Comparison of ENCODE assay signal across 17 cellular contexts in genomic region chr1:47534417-47534816, GRCh38.
DNase-seq lines count a peak whose midpoint lies in the region; ATAC-seq, FAIRE-seq and TF ChIP-seq lines count a peak whose summit lies in the region.
"Had no signal": no experiment of that assay in that cellular context is flagged by ENCODE, and none has a peak within 500 bp of the region (broad histone marks: within the 10 kb centered on the region; RNA-seq: fewer than 3 reads in every experiment).

No MANE protein-coding gene starts in this region.

- H3K27ac ChIP-seq in HepG2 (ENCODE audit: extremely low read length, insufficient read depth, low read length) (no peak overlapping the region), right lobe of liver (no peak overlapping the region)
- H3K27ac ChIP-seq: body of pancreas, lower lobe of right lung had no signal

- no peak for DNase-seq in HepG2 (ENCODE audit: low spot score)
- DNase-seq in right lobe of liver: no peak
- peak; percentile 8 to 21 for DNase-seq in cardiac fibroblast (ENCODE audit: low read depth in 2 of 2)
- no peak for DNase-seq in mesothelial cell of epicardium (ENCODE audit: low spot score in 2 of 2, unreplicated experiment in 2 of 2)
- DNase-seq in NCI-H2107 treated with DMSO at 0.1 percent for 48 hours (lab: John Stamatoyannopoulos, UW; ENCODE audit: unreplicated experiment): no peak
- no peak for DNase-seq in GM10248 (ENCODE audit: extremely low spot score)
- DNase-seq in activated T-helper 2 cell treated with anti-CD3 and anti-CD28 coated beads, Interferon-gamma antibody, Interleukin-2, Interleukin-4, amounts not matched to agents 10 μg/mL and 5 μg/mL and 100 μg/mL, durations not matched to agents 14 hours and 24 hours and 36 hours (ENCODE audit: low spot score): no peak
- DNase-seq: activated CD4-positive, alpha-beta T cell treated with anti-CD3 and anti-CD28 coated beads, Interleukin-2, amount 10 ng/mL, durations not matched to agents 24 days and 14 days; activated T-cell treated with anti-CD3 and anti-CD28 coated beads, Interleukin-2, amount 50 U/mL, for 72 hours; body of pancreas; H9; lower lobe of right lung; NCI-H446 had no signal

- H3K4me3 Mint-ChIP-seq in mesothelial cell of epicardium: peak overlapping the region; percentile 47
- H3K4me3 Mint-ChIP-seq in activated T-helper 2 cell treated with anti-CD3 and anti-CD28 coated beads, Interferon-gamma antibody, Interleukin-2, Interleukin-4, amounts not matched to agents 10 μg/mL and 5 μg/mL and 100 μg/mL, durations not matched to agents 14 hours and 24 hours and 36 hours (ENCODE audit: low read depth): no peak overlapping the region
- H3K4me3 Mint-ChIP-seq: activated CD4-positive, alpha-beta T cell treated with anti-CD3 and anti-CD28 coated beads, Interleukin-2, amount 10 ng/mL, durations not matched to agents 24 days and 14 days; T-helper 1 cell treated with Interleukin-12 subunit alpha and Interleukin-12 subunit beta and Interleukin-4 antibody, amounts not matched to agents 30 μg/mL and 1 μg/mL, for 36 hours had no signal

- TF ChIP-seq EP300 in HepG2 (IDR thresholded peaks at IDR 0.05; ENCODE audit: low read depth in 2 of 2, low read length in 2 of 2) (no peak), HepG2 (CRISPR knock-in tag; IDR thresholded peaks at IDR 0.05; ENCODE audit: borderline replicate concordance) (no peak)

- no peaks in the 10 kb centered on the region for H3K4me1 ChIP-seq in HepG2 (ENCODE audit: insufficient read depth, low read length)
- no peaks in the 10 kb centered on the region for H3K4me1 ChIP-seq in right lobe of liver
- H3K4me1 ChIP-seq: body of pancreas had no signal

- H3K36me3 ChIP-seq in HepG2 (replicated peaks in 1 of 2; ENCODE audit: control insufficient read depth in 1 of 2, insufficient read depth in 2 of 2, low read length in 2 of 2) (no peaks in the 10 kb centered on the region), right lobe of liver (no peaks in the 10 kb centered on the region)
- H3K36me3 ChIP-seq: lower lobe of right lung had no signal

- ATAC-seq in HepG2 (no peak; the same call in 1 of the 3 replicates), right lobe of liver (no peak), HG03521 (IDR thresholded peaks at IDR 0.05; ENCODE audit: unreplicated experiment) (no peak)
- ATAC-seq: activated T-cell treated with anti-CD3 and anti-CD28 coated beads, Interleukin-2, amount 50 U/mL, for 72 hours; body of pancreas; Panc1 had no signal

- H3K4me3 ChIP-seq in HepG2 (replicated peaks in 1 of 3; ENCODE audit: insufficient read depth in 1 of 3, low read depth in 2 of 3, low read length in 3 of 3) (no peak overlapping the region), right lobe of liver (no peak overlapping the region), cardiac fibroblast (replicated peaks in 1 of 2; ENCODE audit: low read depth in 2 of 2, low read length in 2 of 2) (no peak overlapping the region)
- H3K4me3 ChIP-seq: body of pancreas, lower lobe of right lung had no signal

- no peak for FAIRE-seq in HepG2 (lab: Jason Lieb, UNC)

- TF ChIP-seq CTCF in HepG2 (CRISPR knock-in tag; IDR thresholded peaks at IDR 0.05): no peak
- TF ChIP-seq CTCF in right lobe of liver (IDR thresholded peaks at IDR 0.05): no peak
- TF ChIP-seq CTCF in cardiac fibroblast (IDR thresholded peaks at IDR 0.05; ENCODE audit: low read depth, low read length): no peak
- no peak for TF ChIP-seq CTCF in mesothelial cell of epicardium (IDR thresholded peaks at IDR 0.05; ENCODE audit: unreplicated experiment)
- no peak for TF ChIP-seq CTCF in GM10248 (IDR thresholded peaks at IDR 0.05; ENCODE audit: control extremely low read depth, extremely low read depth, low read depth, missing control alignments)

- H2AFZ ChIP-seq in HepG2 (ENCODE audit: low read length): no peak overlapping the region

- peak overlapping the region; percentile 56 for H3K27ac Mint-ChIP-seq in mesothelial cell of epicardium
- no peak overlapping the region for H3K27ac Mint-ChIP-seq in activated T-helper 2 cell treated with anti-CD3 and anti-CD28 coated beads, Interferon-gamma antibody, Interleukin-2, Interleukin-4, amounts not matched to agents 10 μg/mL and 5 μg/mL and 100 μg/mL, durations not matched to agents 14 hours and 24 hours and 36 hours
- H3K27ac Mint-ChIP-seq: activated CD4-positive, alpha-beta T cell treated with anti-CD3 and anti-CD28 coated beads, Interleukin-2, amount 10 ng/mL, durations not matched to agents 24 days and 14 days; activated T-cell treated with anti-CD3 and anti-CD28 coated beads, Interleukin-2, amount 50 U/mL, for 72 hours; progenitor cell of endocrine pancreas; T-helper 1 cell treated with Interleukin-12 subunit alpha and Interleukin-12 subunit beta and Interleukin-4 antibody, amounts not matched to agents 30 μg/mL and 1 μg/mL, for 36 hours had no signal

- TF ChIP-seq POLR2A in HepG2 (IDR thresholded peaks at IDR 0.05; ENCODE audit: insufficient read depth in 1 of 2, low read depth in 2 of 2, low read length in 2 of 2) (no peak), right lobe of liver (IDR thresholded peaks at IDR 0.05) (no peak)

- WGBS in HepG2 (ENCODE audit: low lambda C conversion rate): 32% methylated on average over 5 of the region's 5 CpGs
- 86% methylated on average over 4 of the region's 5 CpGs for WGBS in right lobe of liver (ENCODE audit: insufficient coverage, low coverage, low lambda C conversion rate, missing lambda C conversion rate)

- intact Hi-C loops in HepG2 (cut with micrococcal nuclease; ENCODE audit: unreplicated experiment): no loop called here
- intact Hi-C loops in right lobe of liver (cut with DNase I): loop anchor here in 1 of 2 donors (10.0 kb wide), 1 partner anchor 90 kb away; no protein-coding TSS in a partner anchor
- intact Hi-C loops in activated T-helper 2 cell treated with anti-CD3 and anti-CD28 coated beads, Interferon-gamma antibody, Interleukin-2, Interleukin-4, amounts not matched to agents 10 μg/mL and 5 μg/mL and 100 μg/mL, durations not matched to agents 14 hours and 24 hours and 36 hours (cut with micrococcal nuclease): loop anchor here (5.0 kb wide), 1 partner anchor 97 kb away; the partner anchor contains the start of gene FOXD2

- H4K20me1 ChIP-seq in HepG2 (ENCODE audit: insufficient read depth, low read length): no peaks in the 10 kb centered on the region

- no TSS peak for BruUV-seq in HepG2 (replicated peaks; lab: Mats Ljungman, UMichigan)

- no peaks in the 10 kb centered on the region for H3K79me2 ChIP-seq in HepG2 (ENCODE audit: insufficient read depth, low read length)

- H3K27me3 Mint-ChIP-seq in mesothelial cell of epicardium (ENCODE audit: low read depth): peaks cover 60% of the 10 kb centered on the region
- peaks cover 55% of the 10 kb centered on the region for H3K27me3 Mint-ChIP-seq in activated T-helper 2 cell treated with anti-CD3 and anti-CD28 coated beads, Interferon-gamma antibody, Interleukin-2, Interleukin-4, amounts not matched to agents 10 μg/mL and 5 μg/mL and 100 μg/mL, durations not matched to agents 14 hours and 24 hours and 36 hours (ENCODE audit: low read depth)

- in situ Hi-C loops in HepG2 (cut with HindIII; ENCODE audit: extremely low pct_ligation_motif_present, low pct_unique_long_range_greater_than_20kb): no loop called here

- no peak overlapping the region for H3K9ac ChIP-seq in HepG2 (ENCODE audit: insufficient read depth, low read depth, low read length)

- H3K27me3 ChIP-seq in HepG2 (ENCODE audit: control insufficient read depth in 1 of 2, insufficient read depth in 2 of 2, low read length in 2 of 2): peaks cover 1 to 11% of the 10 kb centered on the region in 2 experiments; a peak in 2 of 5 replicates
- no peaks in the 10 kb centered on the region for H3K27me3 ChIP-seq in right lobe of liver
- H3K27me3 ChIP-seq: body of pancreas had no signal

- H3K36me3 Mint-ChIP-seq in mesothelial cell of epicardium: no peaks in the 10 kb centered on the region
- H3K36me3 Mint-ChIP-seq in activated T-helper 2 cell treated with anti-CD3 and anti-CD28 coated beads, Interferon-gamma antibody, Interleukin-2, Interleukin-4, amounts not matched to agents 10 μg/mL and 5 μg/mL and 100 μg/mL, durations not matched to agents 14 hours and 24 hours and 36 hours (ENCODE audit: low read depth): no peaks in the 10 kb centered on the region

- POLR2A ChIA-PET in HepG2 (lab: Yijun Ruan, JAX): no interaction called here
- POLR2A ChIA-PET in GM10248 (lab: Yijun Ruan, JAX): no interaction called here

- no peak for TF ChIP-seq RAD21 in HepG2 (CRISPR knock-in tag; IDR thresholded peaks at IDR 0.05)

- H3K4me1 Mint-ChIP-seq in mesothelial cell of epicardium: peaks cover 35% of the 10 kb centered on the region
- peaks cover 1% of the 10 kb centered on the region for H3K4me1 Mint-ChIP-seq in activated T-helper 2 cell treated with anti-CD3 and anti-CD28 coated beads, Interferon-gamma antibody, Interleukin-2, Interleukin-4, amounts not matched to agents 10 μg/mL and 5 μg/mL and 100 μg/mL, durations not matched to agents 14 hours and 24 hours and 36 hours (ENCODE audit: low read depth)

- peaks cover under 1% of the 10 kb centered on the region for H3K9me3 Mint-ChIP-seq in mesothelial cell of epicardium
- H3K9me3 Mint-ChIP-seq in activated T-helper 2 cell treated with anti-CD3 and anti-CD28 coated beads, Interferon-gamma antibody, Interleukin-2, Interleukin-4, amounts not matched to agents 10 μg/mL and 5 μg/mL and 100 μg/mL, durations not matched to agents 14 hours and 24 hours and 36 hours: peaks cover 4% of the 10 kb centered on the region
- H3K9me3 Mint-ChIP-seq: activated CD4-positive, alpha-beta T cell treated with anti-CD3 and anti-CD28 coated beads, Interleukin-2, amount 10 ng/mL, durations not matched to agents 24 days and 14 days; T-helper 1 cell treated with Interleukin-12 subunit alpha and Interleukin-12 subunit beta and Interleukin-4 antibody, amounts not matched to agents 30 μg/mL and 1 μg/mL, for 36 hours had no signal

- CTCF ChIA-PET in HepG2 (lab: Yijun Ruan, JAX; ENCODE audit: low intra/inter-chr PET ratio, low total read pairs) (no interaction called here), GM10248 (lab: Yijun Ruan, JAX) (no interaction called here)

- peaks cover 4% of the 10 kb centered on the region for H3K9me3 ChIP-seq in HepG2 (ENCODE audit: low read length)
- peaks cover 0 to 5% (median 0%) of the 10 kb centered on the region in 4 donors for H3K9me3 ChIP-seq in right lobe of liver

- no peak overlapping the region for H3K4me2 ChIP-seq in HepG2 (ENCODE audit: low read depth, low read length)

TF ChIP-seq in HepG2, 621 proteins besides CTCF, POLR2A, EP300 and RAD21:
- no peak for TF ChIP-seq ZNF766 (CRISPR knock-in tag; IDR thresholded peaks at IDR 0.05; ENCODE audit: borderline replicate concordance)
- TF ChIP-seq NFE2L2 (IDR thresholded peaks at IDR 0.05; ENCODE audit: low read length): peak; percentile 52; the same call in 1 of the 2 replicates
- TF ChIP-seq NFE2 (CRISPR knock-in tag; IDR thresholded peaks at IDR 0.05): peak; percentile 56; the same call in 1 of the 2 replicates

Comparison
In these comparisons a context has a peak if more than half of its experiments do, and no peak if none do; other contexts are left out.
1. DNase-seq: peak in cardiac fibroblast (2 of 2); none in HepG2 (single experiment), right lobe of liver (0 of 3), mesothelial cell of epicardium (0 of 2), NCI-H2107 treated with DMSO at 0.1 percent for 48 hours (single experiment), GM10248 (single experiment) and activated T-helper 2 cell treated with anti-CD3 and anti-CD28 coated beads, Interferon-gamma antibody, Interleukin-2, Interleukin-4, amounts not matched to agents 10 μg/mL and 5 μg/mL and 100 μg/mL, durations not matched to agents 14 hours and 24 hours and 36 hours (single experiment).